Comparison of ENCODE assay signal across 1 cellular context in the genomic region with DNA sequence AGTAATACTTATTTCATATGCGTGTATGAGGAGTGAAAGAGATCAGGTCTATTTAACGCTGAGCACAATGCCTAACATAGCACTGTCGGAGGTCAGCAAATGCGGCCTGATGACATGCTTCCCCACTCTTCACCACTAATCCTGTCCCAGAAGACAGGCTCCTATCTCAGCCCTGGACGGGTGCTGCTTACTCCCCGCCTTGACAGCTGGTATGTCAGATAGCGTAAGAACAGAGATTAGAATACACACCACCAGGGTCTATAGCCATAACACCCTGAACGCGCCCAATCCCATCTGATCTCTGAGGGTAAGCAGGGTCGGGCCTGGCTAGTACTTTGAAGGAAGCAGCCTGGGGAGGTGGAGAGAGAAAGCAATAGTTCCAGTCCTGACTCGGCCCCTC.
TF ChIP-seq lines count a peak whose summit lies in the region.

No MANE protein-coding gene starts in this region.

TF ChIP-seq in K562, 482 proteins besides CTCF, POLR2A, EP300 and RAD21 (continued from another document and continues in another):
- TF ChIP-seq, protein P1, sequence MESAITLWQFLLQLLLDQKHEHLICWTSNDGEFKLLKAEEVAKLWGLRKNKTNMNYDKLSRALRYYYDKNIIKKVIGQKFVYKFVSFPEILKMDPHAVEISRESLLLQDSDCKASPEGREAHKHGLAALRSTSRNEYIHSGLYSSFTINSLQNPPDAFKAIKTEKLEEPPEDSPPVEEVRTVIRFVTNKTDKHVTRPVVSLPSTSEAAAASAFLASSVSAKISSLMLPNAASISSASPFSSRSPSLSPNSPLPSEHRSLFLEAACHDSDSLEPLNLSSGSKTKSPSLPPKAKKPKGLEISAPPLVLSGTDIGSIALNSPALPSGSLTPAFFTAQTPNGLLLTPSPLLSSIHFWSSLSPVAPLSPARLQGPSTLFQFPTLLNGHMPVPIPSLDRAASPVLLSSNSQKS (CRISPR knock-in tag; IDR thresholded peaks at IDR 0.05), result no peak
- TF ChIP-seq, protein P2, sequence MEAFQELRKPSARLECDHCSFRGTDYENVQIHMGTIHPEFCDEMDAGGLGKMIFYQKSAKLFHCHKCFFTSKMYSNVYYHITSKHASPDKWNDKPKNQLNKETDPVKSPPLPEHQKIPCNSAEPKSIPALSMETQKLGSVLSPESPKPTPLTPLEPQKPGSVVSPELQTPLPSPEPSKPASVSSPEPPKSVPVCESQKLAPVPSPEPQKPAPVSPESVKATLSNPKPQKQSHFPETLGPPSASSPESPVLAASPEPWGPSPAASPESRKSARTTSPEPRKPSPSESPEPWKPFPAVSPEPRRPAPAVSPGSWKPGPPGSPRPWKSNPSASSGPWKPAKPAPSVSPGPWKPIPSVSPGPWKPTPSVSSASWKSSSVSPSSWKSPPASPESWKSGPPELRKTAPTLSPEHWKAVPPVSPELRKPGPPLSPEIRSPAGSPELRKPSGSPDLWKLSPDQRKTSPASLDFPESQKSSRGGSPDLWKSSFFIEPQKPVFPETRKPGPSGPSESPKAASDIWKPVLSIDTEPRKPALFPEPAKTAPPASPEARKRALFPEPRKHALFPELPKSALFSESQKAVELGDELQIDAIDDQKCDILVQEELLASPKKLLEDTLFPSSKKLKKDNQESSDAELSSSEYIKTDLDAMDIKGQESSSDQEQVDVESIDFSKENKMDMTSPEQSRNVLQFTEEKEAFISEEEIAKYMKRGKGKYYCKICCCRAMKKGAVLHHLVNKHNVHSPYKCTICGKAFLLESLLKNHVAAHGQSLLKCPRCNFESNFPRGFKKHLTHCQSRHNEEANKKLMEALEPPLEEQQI (IDR thresholded peaks at IDR 0.05), result peak; percentile 88
- TF ChIP-seq CTCFL (IDR thresholded peaks at IDR 0.05; ENCODE audit: borderline replicate concordance, insufficient read depth, low read depth, low read length, poor library complexity, severe bottlenecking), result no peak
- no peak for TF ChIP-seq SLC30A9 (CRISPR knock-in tag; IDR thresholded peaks at IDR 0.05)
- no peak for TF ChIP-seq MED1 (CRISPR knock-in tag; IDR thresholded peaks at IDR 0.05; ENCODE audit: borderline replicate concordance)
- TF ChIP-seq, protein P3, sequence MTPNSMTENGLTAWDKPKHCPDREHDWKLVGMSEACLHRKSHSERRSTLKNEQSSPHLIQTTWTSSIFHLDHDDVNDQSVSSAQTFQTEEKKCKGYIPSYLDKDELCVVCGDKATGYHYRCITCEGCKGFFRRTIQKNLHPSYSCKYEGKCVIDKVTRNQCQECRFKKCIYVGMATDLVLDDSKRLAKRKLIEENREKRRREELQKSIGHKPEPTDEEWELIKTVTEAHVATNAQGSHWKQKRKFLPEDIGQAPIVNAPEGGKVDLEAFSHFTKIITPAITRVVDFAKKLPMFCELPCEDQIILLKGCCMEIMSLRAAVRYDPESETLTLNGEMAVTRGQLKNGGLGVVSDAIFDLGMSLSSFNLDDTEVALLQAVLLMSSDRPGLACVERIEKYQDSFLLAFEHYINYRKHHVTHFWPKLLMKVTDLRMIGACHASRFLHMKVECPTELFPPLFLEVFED (CRISPR knock-in tag; conservative IDR thresholded peaks at IDR 0.05), result no peak
- TF ChIP-seq, protein P4, sequence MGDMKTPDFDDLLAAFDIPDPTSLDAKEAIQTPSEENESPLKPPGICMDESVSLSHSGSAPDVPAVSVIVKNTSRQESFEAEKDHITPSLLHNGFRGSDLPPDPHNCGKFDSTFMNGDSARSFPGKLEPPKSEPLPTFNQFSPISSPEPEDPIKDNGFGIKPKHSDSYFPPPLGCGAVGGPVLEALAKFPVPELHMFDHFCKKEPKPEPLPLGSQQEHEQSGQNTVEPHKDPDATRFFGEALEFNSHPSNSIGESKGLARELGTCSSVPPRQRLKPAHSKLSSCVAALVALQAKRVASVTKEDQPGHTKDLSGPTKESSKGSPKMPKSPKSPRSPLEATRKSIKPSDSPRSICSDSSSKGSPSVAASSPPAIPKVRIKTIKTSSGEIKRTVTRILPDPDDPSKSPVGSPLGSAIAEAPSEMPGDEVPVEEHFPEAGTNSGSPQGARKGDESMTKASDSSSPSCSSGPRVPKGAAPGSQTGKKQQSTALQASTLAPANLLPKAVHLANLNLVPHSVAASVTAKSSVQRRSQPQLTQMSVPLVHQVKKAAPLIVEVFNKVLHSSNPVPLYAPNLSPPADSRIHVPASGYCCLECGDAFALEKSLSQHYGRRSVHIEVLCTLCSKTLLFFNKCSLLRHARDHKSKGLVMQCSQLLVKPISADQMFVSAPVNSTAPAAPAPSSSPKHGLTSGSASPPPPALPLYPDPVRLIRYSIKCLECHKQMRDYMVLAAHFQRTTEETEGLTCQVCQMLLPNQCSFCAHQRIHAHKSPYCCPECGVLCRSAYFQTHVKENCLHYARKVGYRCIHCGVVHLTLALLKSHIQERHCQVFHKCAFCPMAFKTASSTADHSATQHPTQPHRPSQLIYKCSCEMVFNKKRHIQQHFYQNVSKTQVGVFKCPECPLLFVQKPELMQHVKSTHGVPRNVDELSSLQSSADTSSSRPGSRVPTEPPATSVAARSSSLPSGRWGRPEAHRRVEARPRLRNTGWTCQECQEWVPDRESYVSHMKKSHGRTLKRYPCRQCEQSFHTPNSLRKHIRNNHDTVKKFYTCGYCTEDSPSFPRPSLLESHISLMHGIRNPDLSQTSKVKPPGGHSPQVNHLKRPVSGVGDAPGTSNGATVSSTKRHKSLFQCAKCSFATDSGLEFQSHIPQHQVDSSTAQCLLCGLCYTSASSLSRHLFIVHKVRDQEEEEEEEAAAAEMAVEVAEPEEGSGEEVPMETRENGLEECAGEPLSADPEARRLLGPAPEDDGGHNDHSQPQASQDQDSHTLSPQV (IDR thresholded peaks at IDR 0.05), result peak; percentile 61; the same call in 1 of the 2 replicates
- TF ChIP-seq SREBF2 (CRISPR knock-in tag; IDR thresholded peaks at IDR 0.05), result no peak
- TF ChIP-seq, protein P5, sequence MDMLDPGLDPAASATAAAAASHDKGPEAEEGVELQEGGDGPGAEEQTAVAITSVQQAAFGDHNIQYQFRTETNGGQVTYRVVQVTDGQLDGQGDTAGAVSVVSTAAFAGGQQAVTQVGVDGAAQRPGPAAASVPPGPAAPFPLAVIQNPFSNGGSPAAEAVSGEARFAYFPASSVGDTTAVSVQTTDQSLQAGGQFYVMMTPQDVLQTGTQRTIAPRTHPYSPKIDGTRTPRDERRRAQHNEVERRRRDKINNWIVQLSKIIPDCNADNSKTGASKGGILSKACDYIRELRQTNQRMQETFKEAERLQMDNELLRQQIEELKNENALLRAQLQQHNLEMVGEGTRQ (CRISPR knock-in tag; IDR thresholded peaks at IDR 0.05), result no peak
- peak; percentile 92 for TF ChIP-seq TFAP4 (CRISPR knock-in tag; IDR thresholded peaks at IDR 0.05; ENCODE audit: borderline replicate concordance)
- peak; percentile 96 for TF ChIP-seq MTA2 (IDR thresholded peaks at IDR 0.05; ENCODE audit: low read depth)
- TF ChIP-seq DACH1 (IDR thresholded peaks at IDR 0.05; ENCODE audit: partially characterized antibody), result peak; percentile 72
- no peak for TF ChIP-seq SRSF1 (IDR thresholded peaks at IDR 0.05; ENCODE audit: low read depth, low read length)
- TF ChIP-seq, protein P6, sequence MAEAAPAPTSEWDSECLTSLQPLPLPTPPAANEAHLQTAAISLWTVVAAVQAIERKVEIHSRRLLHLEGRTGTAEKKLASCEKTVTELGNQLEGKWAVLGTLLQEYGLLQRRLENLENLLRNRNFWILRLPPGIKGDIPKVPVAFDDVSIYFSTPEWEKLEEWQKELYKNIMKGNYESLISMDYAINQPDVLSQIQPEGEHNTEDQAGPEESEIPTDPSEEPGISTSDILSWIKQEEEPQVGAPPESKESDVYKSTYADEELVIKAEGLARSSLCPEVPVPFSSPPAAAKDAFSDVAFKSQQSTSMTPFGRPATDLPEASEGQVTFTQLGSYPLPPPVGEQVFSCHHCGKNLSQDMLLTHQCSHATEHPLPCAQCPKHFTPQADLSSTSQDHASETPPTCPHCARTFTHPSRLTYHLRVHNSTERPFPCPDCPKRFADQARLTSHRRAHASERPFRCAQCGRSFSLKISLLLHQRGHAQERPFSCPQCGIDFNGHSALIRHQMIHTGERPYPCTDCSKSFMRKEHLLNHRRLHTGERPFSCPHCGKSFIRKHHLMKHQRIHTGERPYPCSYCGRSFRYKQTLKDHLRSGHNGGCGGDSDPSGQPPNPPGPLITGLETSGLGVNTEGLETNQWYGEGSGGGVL (CRISPR knock-in tag; IDR thresholded peaks at IDR 0.05), result no peak
- TF ChIP-seq ZFP36 (IDR thresholded peaks at IDR 0.05; ENCODE audit: low read depth, low read length, partially characterized antibody), result no peak
- TF ChIP-seq PURB (CRISPR knock-in tag; IDR thresholded peaks at IDR 0.05; ENCODE audit: low read depth), result no peak
- TF ChIP-seq, protein P7, sequence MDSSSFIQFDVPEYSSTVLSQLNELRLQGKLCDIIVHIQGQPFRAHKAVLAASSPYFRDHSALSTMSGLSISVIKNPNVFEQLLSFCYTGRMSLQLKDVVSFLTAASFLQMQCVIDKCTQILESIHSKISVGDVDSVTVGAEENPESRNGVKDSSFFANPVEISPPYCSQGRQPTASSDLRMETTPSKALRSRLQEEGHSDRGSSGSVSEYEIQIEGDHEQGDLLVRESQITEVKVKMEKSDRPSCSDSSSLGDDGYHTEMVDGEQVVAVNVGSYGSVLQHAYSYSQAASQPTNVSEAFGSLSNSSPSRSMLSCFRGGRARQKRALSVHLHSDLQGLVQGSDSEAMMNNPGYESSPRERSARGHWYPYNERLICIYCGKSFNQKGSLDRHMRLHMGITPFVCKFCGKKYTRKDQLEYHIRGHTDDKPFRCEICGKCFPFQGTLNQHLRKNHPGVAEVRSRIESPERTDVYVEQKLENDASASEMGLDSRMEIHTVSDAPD (CRISPR knock-in tag; IDR thresholded peaks at IDR 0.05), result no peak
- TF ChIP-seq KLF16 (IDR thresholded peaks at IDR 0.05), result peak; percentile 95
- TF ChIP-seq ZBTB7A (IDR thresholded peaks at IDR 0.05; ENCODE audit: borderline replicate concordance, control insufficient read depth, low read depth, low read length), result no peak
- TF ChIP-seq ZFX (CRISPR knock-in tag; IDR thresholded peaks at IDR 0.05), result peak; percentile 59
- TF ChIP-seq CXXC5 (CRISPR knock-in tag; IDR thresholded peaks at IDR 0.05), result peak; percentile 96
- TF ChIP-seq TCF7 (IDR thresholded peaks at IDR 0.05; ENCODE audit: borderline replicate concordance), result peak; percentile 69; the same call in 1 of the 2 replicates
- no peak for TF ChIP-seq CCAR2 (IDR thresholded peaks at IDR 0.05; ENCODE audit: low read depth, low read length)
- TF ChIP-seq, protein P8, sequence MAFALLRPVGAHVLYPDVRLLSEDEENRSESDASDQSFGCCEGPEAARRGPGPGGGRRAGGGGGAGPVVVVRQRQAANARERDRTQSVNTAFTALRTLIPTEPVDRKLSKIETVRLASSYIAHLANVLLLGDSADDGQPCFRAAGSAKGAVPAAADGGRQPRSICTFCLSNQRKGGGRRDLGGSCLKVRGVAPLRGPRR (CRISPR knock-in tag; IDR thresholded peaks at IDR 0.05), result no peak
- TF ChIP-seq TBL1XR1 (IDR thresholded peaks at IDR 0.05; ENCODE audit: low read length in 2 of 2), result peak; percentile 96 to 97
- no peak for TF ChIP-seq ZSCAN29 (IDR thresholded peaks at IDR 0.05)
- no peak for TF ChIP-seq BRD9 (IDR thresholded peaks at IDR 0.05; ENCODE audit: low read depth, partially characterized antibody)
- no peak for TF ChIP-seq CLOCK (CRISPR knock-in tag; IDR thresholded peaks at IDR 0.05; ENCODE audit: borderline replicate concordance)
- TF ChIP-seq DDX20 (tag; IDR thresholded peaks at IDR 0.05; ENCODE audit: low read depth), result no peak
- TF ChIP-seq YY1 (IDR thresholded peaks at IDR 0.05; ENCODE audit: borderline replicate concordance in 1 of 3, control insufficient read depth in 1 of 3, extremely low read depth in 1 of 3, insufficient read depth in 3 of 3, insufficient read length in 1 of 3, insufficient replicate concordance in 2 of 3, low read depth in 1 of 3, low read length in 2 of 3), result no peak
- TF ChIP-seq TFAM (CRISPR knock-in tag; conservative IDR thresholded peaks at IDR 0.05), result no peak
- TF ChIP-seq ZBTB8A (IDR thresholded peaks at IDR 0.05; ENCODE audit: partially characterized antibody), result no peak
- no peak for TF ChIP-seq ZNF785 (CRISPR knock-in tag; IDR thresholded peaks at IDR 0.05)
- peak; percentile 50; the same call in 1 of the 2 replicates for TF ChIP-seq ZNF274 (IDR thresholded peaks at IDR 0.05; ENCODE audit: borderline replicate concordance, low read depth, low read length)
- TF ChIP-seq MYC (IDR thresholded peaks at IDR 0.05; ENCODE audit: low read depth, low read length), result peak; percentile 69; the same call in 1 of the 2 replicates
- TF ChIP-seq MYC (CRISPR knock-in tag; IDR thresholded peaks at IDR 0.05; ENCODE audit: borderline replicate concordance, low read depth), result no peak
- peak; percentile 78 for TF ChIP-seq SMAD1 (IDR thresholded peaks at IDR 0.05; ENCODE audit: low read depth, low read length, partially characterized antibody)
- no peak for TF ChIP-seq ZNF212 (CRISPR knock-in tag; IDR thresholded peaks at IDR 0.05)
- peak; percentile 47 to 83 for TF ChIP-seq NCOA2 (IDR thresholded peaks at IDR 0.05; ENCODE audit: partially characterized antibody in 2 of 2)
